1 cellular context compared by ENCODE assay signal in genomic region chr17:60107526-60108257, GRCh38.
TF ChIP-seq lines count a peak whose summit lies in the region.

No MANE protein-coding gene starts in this region.

TF ChIP-seq in HCT116, 20 proteins besides CTCF, POLR2A, EP300 and RAD21 (continued from another document):
- TF ChIP-seq ATF3 (IDR thresholded peaks at IDR 0.05) (no peak), POLR2AphosphoS5 (IDR thresholded peaks at IDR 0.05; ENCODE audit: low read depth, low read length) (no peak), SRF (IDR thresholded peaks at IDR 0.05; ENCODE audit: low read depth) (no peak), ZBTB33 (IDR thresholded peaks at IDR 0.05; ENCODE audit: extremely low read depth, insufficient replicate concordance, low read length) (no peak), JUND (IDR thresholded peaks at IDR 0.05) (no peak), MAX (IDR thresholded peaks at IDR 0.05) (no peak), ELF1 (IDR thresholded peaks at IDR 0.05; ENCODE audit: borderline replicate concordance, low read depth) (no peak), ZFX (IDR thresholded peaks at IDR 0.05) (no peak), REST (IDR thresholded peaks at IDR 0.05; ENCODE audit: low read depth) (no peak), EGR1 (IDR thresholded peaks at IDR 0.05; ENCODE audit: low read depth) (no peak), SP1 (IDR thresholded peaks at IDR 0.05; ENCODE audit: low read depth) (no peak), ZNF274 (IDR thresholded peaks at IDR 0.05; ENCODE audit: low read depth, low read length) (no peak)
